26 cellular contexts compared by ENCODE assay signal in genomic region chr2:68134120-68134519, GRCh38. TPM values are rescaled to one million over a fixed set of nuclear protein-coding genes. Genes with fewer than 3 reads are reported as not detected.
DNase-seq lines count a peak whose midpoint lies in the region; ATAC-seq, FAIRE-seq and TF ChIP-seq lines count a peak whose summit lies in the region.
"Had no signal": no experiment of that assay in that cellular context is flagged by ENCODE, and none has a peak within 500 bp of the region (broad histone marks: within the 10 kb centered on the region; RNA-seq: fewer than 3 reads in every experiment).

No MANE protein-coding gene starts in this region.

- H3K27ac ChIP-seq in SK-N-SH (ENCODE audit: low read depth in 2 of 2, low read length in 1 of 2) (no peak overlapping the region), K562 (ENCODE audit: extremely low read depth, low read depth, low read length) (no peak overlapping the region), caudate nucleus (ENCODE audit: low read depth, low read length) (peak overlapping the region; percentile 42), small intestine (ENCODE audit: low read depth in 1 of 2, low read length in 1 of 2) (no peak overlapping the region)
- H3K27ac ChIP-seq: BLaER1 had no signal

- no peak for DNase-seq in SK-N-SH
- peak in 2 of 4 experiments; percentile 18 to 27 for DNase-seq in K562 (ENCODE audit: extremely low read depth in 1 of 4, low spot score in 3 of 4)
- DNase-seq in caudate nucleus (lab: John Stamatoyannopoulos, UW) = no peak
- DNase-seq in small intestine = no peak
- DNase-seq in NCI-H1105 (lab: John Stamatoyannopoulos, UW) = no peak
- DNase-seq: 8988T; ACHN; BE2C; C1 segment of cervical spinal cord; CD4-positive, alpha-beta memory T cell; CD4-positive, CD25-positive, alpha-beta regulatory T cell; CD8-positive, alpha-beta memory T cell; COR-L47; DMS 273 treated with DMSO at 0.1 percent for 48 hours; DMS153; DMS53; DMS79; DND-41; EL; GDM1 had no signal

- TF ChIP-seq RAD21 in SK-N-SH (IDR thresholded peaks at IDR 0.05; ENCODE audit: low read length) (no peak), K562 (CRISPR knock-in tag; conservative IDR thresholded peaks at IDR 0.05 in 1 of 2, IDR thresholded peaks at IDR 0.05 in 1 of 2) (no peak)

- no peak overlapping the region for H3K4me2 ChIP-seq in SK-N-SH
- H3K4me2 ChIP-seq in K562 (ENCODE audit: insufficient read depth, low read length) = no peak overlapping the region
- H3K4me2 ChIP-seq: BLaER1 had no signal

- no peaks in the 10 kb centered on the region for H3K9me1 ChIP-seq in K562 (ENCODE audit: control insufficient read depth, insufficient read depth, low read length)

- H4K20me1 ChIP-seq in SK-N-SH (ENCODE audit: insufficient read depth) (no peaks in the 10 kb centered on the region), K562 (replicated peaks; ENCODE audit: control insufficient read depth, insufficient read depth, low read length) (no peaks in the 10 kb centered on the region)
- H4K20me1 ChIP-seq: BLaER1 had no signal

- H3K9ac ChIP-seq in SK-N-SH = no peak overlapping the region
- no peak overlapping the region for H3K9ac ChIP-seq in K562 (ENCODE audit: insufficient read depth in 1 of 2, low read depth in 2 of 2, low read length in 2 of 2)
- H3K9ac ChIP-seq: BLaER1 had no signal

- in situ Hi-C loops in K562 (cut with MboI) = no loop called here

- no peak for TF ChIP-seq CTCF in SK-N-SH (IDR thresholded peaks at IDR 0.05)
- no peak for TF ChIP-seq CTCF in K562 (IDR thresholded peaks at IDR 0.05 in 2 of 3, conservative IDR thresholded peaks at IDR 0.05 in 1 of 3; ENCODE audit: insufficient read depth in 2 of 3, low read depth in 1 of 3, low read length in 3 of 3)

- H3K9me3 ChIP-seq in SK-N-SH (no peaks in the 10 kb centered on the region), K562 (replicated peaks; ENCODE audit: control insufficient read depth, insufficient read depth, low read depth, low read length) (no peaks in the 10 kb centered on the region), small intestine (ENCODE audit: control insufficient read depth, low read depth) (no peaks in the 10 kb centered on the region)
- H3K9me3 ChIP-seq: BE2C, BLaER1 had no signal

- no peak for ATAC-seq in SK-N-SH treated with all-trans-retinoic acid at 6 μM for 48 hours
- ATAC-seq in K562 = no peak
- ATAC-seq in GM21576 (IDR thresholded peaks at IDR 0.05; ENCODE audit: unreplicated experiment) = no peak
- ATAC-seq: GM12878 had no signal

- no peaks in the 10 kb centered on the region for H3K79me2 ChIP-seq in SK-N-SH (ENCODE audit: insufficient read depth)
- H3K79me2 ChIP-seq in K562 (ENCODE audit: control insufficient read depth, insufficient read depth, low read length) = no peaks in the 10 kb centered on the region

- CTCF ChIA-PET in SK-N-SH (lab: Yijun Ruan, JAX) (interaction anchor here (0.6 to 5.3 kb wide), 4 partner anchors 11 to 308 kb away, joined by 3 to 39 read pairs (median 4); no protein-coding TSS in a partner anchor), K562 (lab: Yijun Ruan, JAX; ENCODE audit: low intra/inter-chr PET ratio) (interaction anchor here (0.6 to 1.3 kb wide), 2 partner anchors 12 to 93 kb away, joined by 3 to 4 read pairs; no protein-coding TSS in a partner anchor)

- H3K4me3 ChIP-seq in SK-N-SH (ENCODE audit: low read depth in 2 of 2, low read length in 1 of 2) = no peak overlapping the region
- H3K4me3 ChIP-seq in K562 = no peak overlapping the region
- no peak overlapping the region for H3K4me3 ChIP-seq in small intestine (ENCODE audit: low read depth in 1 of 2, low read length in 2 of 2)
- H3K4me3 ChIP-seq: BLaER1, GM12878 had no signal

- no TSS peak for BruUV-seq in K562 (replicated peaks; lab: Mats Ljungman, UMichigan)

- no peak for FAIRE-seq in K562 (lab: Jason Lieb, UNC)
- peak; percentile 36 for FAIRE-seq in small intestine (lab: Jason Lieb, UNC)
- FAIRE-seq: GM12878, GM12892, GM18507 had no signal

- POLR2A ChIA-PET in SK-N-SH (lab: Yijun Ruan, JAX) = no interaction called here
- POLR2A ChIA-PET in K562 (lab: Yijun Ruan, JAX) = interaction anchor here (0.7 kb wide), 1 partner anchor 1695 kb away, joined by 3 read pairs; no protein-coding TSS in a partner anchor

- TF ChIP-seq EP300 in SK-N-SH (IDR thresholded peaks at IDR 0.05; ENCODE audit: borderline replicate concordance in 1 of 2, low read depth in 1 of 2, low read length in 1 of 2) = no peak
- no peak for TF ChIP-seq EP300 in K562 (IDR thresholded peaks at IDR 0.05; ENCODE audit: low read length)

- no peaks in the 10 kb centered on the region for H3K9me2 ChIP-seq in SK-N-SH

- no peaks in the 10 kb centered on the region for H3K4me1 ChIP-seq in SK-N-SH (ENCODE audit: control insufficient read depth in 1 of 2, insufficient read depth in 2 of 2, low read depth in 1 of 2, low read length in 1 of 2)
- peaks cover 7 to 25% of the 10 kb centered on the region in 2 experiments; a peak in 4 of 5 replicates for H3K4me1 ChIP-seq in K562 (replicated peaks in 1 of 2; ENCODE audit: control insufficient read depth in 2 of 2, insufficient read depth in 2 of 2, low read length in 2 of 2)
- H3K4me1 ChIP-seq in small intestine (ENCODE audit: control insufficient read depth in 2 of 2, insufficient read depth in 1 of 2, low read depth in 1 of 2, low read length in 1 of 2) = no peaks in the 10 kb centered on the region
- H3K4me1 ChIP-seq: BE2C, BLaER1 had no signal

- TF ChIP-seq POLR2A in K562 (conservative IDR thresholded peaks at IDR 0.05) = no peak

- intact Hi-C loops in K562 (cut with micrococcal nuclease) = loop anchor here (2.0 kb wide), 1 partner anchor 23 kb away; the partner anchor contains the start of gene PNO1

- H2AFZ ChIP-seq in SK-N-SH (ENCODE audit: low read depth) (no peak overlapping the region), K562 (ENCODE audit: low read depth, low read length) (no peak overlapping the region)

- H3K27me3 ChIP-seq in SK-N-SH (ENCODE audit: insufficient read depth) = no peaks in the 10 kb centered on the region
- H3K27me3 ChIP-seq in K562 (ENCODE audit: control insufficient read depth in 2 of 2, insufficient read depth in 2 of 2, low read length in 2 of 2) = no peaks in the 10 kb centered on the region
- no peaks in the 10 kb centered on the region for H3K27me3 ChIP-seq in small intestine (ENCODE audit: control insufficient read depth in 2 of 2, insufficient read depth in 2 of 2, low read length in 2 of 2)
- H3K27me3 ChIP-seq: BE2C, BLaER1 had no signal

- no peaks in the 10 kb centered on the region for H3F3A ChIP-seq in SK-N-SH (replicated peaks; ENCODE audit: insufficient read depth)

- 82% methylated on average over 1 of the region's 1 CpG for WGBS in SK-N-SH (ENCODE audit: low lambda C conversion rate)
- 76% methylated on average over 1 of the region's 1 CpG for WGBS in K562 (ENCODE audit: insufficient coverage, low coverage, missing lambda C conversion rate)
- 37 to 82% (median 71%) methylated on average over 1 of the region's 1 CpG for WGBS in small intestine, 3 donors

- H3K36me3 ChIP-seq in SK-N-SH (replicated peaks in 1 of 2; ENCODE audit: control insufficient read depth in 1 of 2, insufficient read depth in 2 of 2, low read length in 1 of 2) (peaks cover 33 to 45% of the 10 kb centered on the region in 2 experiments), K562 (ENCODE audit: control insufficient read depth, insufficient read depth, low read length) (peaks cover 4% of the 10 kb centered on the region; the same call in 1 of the 3 replicates), small intestine (ENCODE audit: control insufficient read depth in 2 of 2, insufficient read depth in 2 of 2, low read length in 2 of 2) (peaks cover 0 to 2% of the 10 kb centered on the region in 2 donors)
- H3K36me3 ChIP-seq: BE2C had no signal

TF ChIP-seq in SK-N-SH, 30 proteins besides CTCF, POLR2A, EP300 and RAD21 (continues in another document):
- TF ChIP-seq GABPA (IDR thresholded peaks at IDR 0.05; ENCODE audit: low read depth) = no peak

TF ChIP-seq in SK-N-SH treated with all-trans-retinoic acid at 6 μM for 48 hours, 23 proteins besides CTCF, POLR2A, EP300 and RAD21 (continues in another document):
- no peak for TF ChIP-seq ZC3H10 (CRISPR knock-in tag; IDR thresholded peaks at IDR 0.05)

TF ChIP-seq in K562, 482 proteins besides CTCF, POLR2A, EP300 and RAD21:
- TF ChIP-seq KLF16 (IDR thresholded peaks at IDR 0.05) (no peak), MIER1 (IDR thresholded peaks at IDR 0.05; ENCODE audit: low read depth) (no peak), GATA2 (CRISPR knock-in tag; IDR thresholded peaks at IDR 0.05) (peak; percentile 25; the same call in 1 of the 2 replicates), NFYB (IDR thresholded peaks at IDR 0.05; ENCODE audit: extremely low read depth, insufficient read length) (peak; percentile 46), ZKSCAN8 (CRISPR knock-in tag; IDR thresholded peaks at IDR 0.05) (no peak), ADNP (tag; IDR thresholded peaks at IDR 0.05) (peak; percentile 37; the same call in 1 of the 2 replicates)

RNA-seq across cellular contexts. Expression of gene PNO1, which starts 23.6 kb away (rescaled TPM):
- polyA plus RNA-seq in SK-N-SH (2012; rRNA removed) (16.8 and 20.6 TPM in 2 replicates), K562 (2011; rRNA removed) (14.4 and 33.7 TPM in 2 replicates), K562 (2014; fragmentation: Illumina TruSeq; extraction: Trizol) (48.5 and 53.1 TPM in 2 replicates), K562 (2014; fragmentation: Nextera tagmentation; extraction: Ambion mirVana) (10 to 100 TPM; 11.8 to 18.6 TPM), K562 (2014; rRNA removed) (53.9 and 62.5 TPM in 2 replicates), small intestine (10 to 100 TPM in 1 of 3 donors, 1 to 10 TPM in 2; 4.9 to 11.7 (median 6.8) TPM)
- 22.0 and 26.7 TPM in 2 replicates for polyA plus RNA-seq in SK-N-SH (2012; cell fraction: cytosol; rRNA removed)
- polyA plus RNA-seq in SK-N-SH (2012; cell fraction: nucleus; rRNA removed) = 12.3 and 13.7 TPM in 2 replicates
- 7.1 and 12.9 TPM in 2 replicates for total RNA-seq in K562 (2011; cell fraction: chromatin; rRNA removed; ENCODE audit: low replicate concordance)
- 4.8 and 7.6 TPM in 2 replicates for total RNA-seq in K562 (2011; cell fraction: nucleolus; rRNA removed)
- total RNA-seq in K562 (2011; cell fraction: nucleoplasm; rRNA removed) = 7.8 and 12.1 TPM in 2 replicates
- total RNA-seq in K562 (2014; rRNA removed) (81.7 and 90.2 TPM in 2 replicates), K562 (2014; rRNA removed; fragmentation: Illumina TruSeq; extraction: Trizol) (41.1 and 43.8 TPM in 2 replicates), K562 (2015; rRNA removed; fragmentation: Illumina TruSeq; extraction: Trizol) (42.8 and 43.8 TPM in 2 replicates), K562 (2021) (32.5 and 33.3 TPM in 2 replicates)
- polyA plus RNA-seq in K562 (2011; cell fraction: cytosol; rRNA removed) = 10.8 and 16.5 TPM in 2 replicates
- 4.6 and 6.9 TPM in 2 replicates for polyA plus RNA-seq in K562 (2011; cell fraction: nucleus; rRNA removed)
- polyA plus RNA-seq in K562 (2012) = 19.4 and 32.3 TPM in 2 replicates
- 7.1 and 14.0 TPM in 2 replicates for polyA minus RNA-seq in K562 (2011; rRNA and poly(A)+ RNA removed)
- polyA minus RNA-seq in K562 (2011; cell fraction: cytosol; rRNA and poly(A)+ RNA removed) = 3.2 and 9.5 TPM in 2 replicates
- polyA minus RNA-seq in K562 (2011; cell fraction: nucleus; rRNA and poly(A)+ RNA removed) = 2.4 and 2.8 TPM in 2 replicates

Comparison
In these comparisons a context has a peak if more than half of its experiments do, and no peak if none do; other contexts are left out.
1. Of the 27 proteins assayed by ChIP-seq in both K562 and SK-N-SH: peak only in K562: none; only in SK-N-SH: none; in both: GATA2; in neither: 26.